8 cellular contexts compared by ENCODE assay signal in the genomic region with DNA sequence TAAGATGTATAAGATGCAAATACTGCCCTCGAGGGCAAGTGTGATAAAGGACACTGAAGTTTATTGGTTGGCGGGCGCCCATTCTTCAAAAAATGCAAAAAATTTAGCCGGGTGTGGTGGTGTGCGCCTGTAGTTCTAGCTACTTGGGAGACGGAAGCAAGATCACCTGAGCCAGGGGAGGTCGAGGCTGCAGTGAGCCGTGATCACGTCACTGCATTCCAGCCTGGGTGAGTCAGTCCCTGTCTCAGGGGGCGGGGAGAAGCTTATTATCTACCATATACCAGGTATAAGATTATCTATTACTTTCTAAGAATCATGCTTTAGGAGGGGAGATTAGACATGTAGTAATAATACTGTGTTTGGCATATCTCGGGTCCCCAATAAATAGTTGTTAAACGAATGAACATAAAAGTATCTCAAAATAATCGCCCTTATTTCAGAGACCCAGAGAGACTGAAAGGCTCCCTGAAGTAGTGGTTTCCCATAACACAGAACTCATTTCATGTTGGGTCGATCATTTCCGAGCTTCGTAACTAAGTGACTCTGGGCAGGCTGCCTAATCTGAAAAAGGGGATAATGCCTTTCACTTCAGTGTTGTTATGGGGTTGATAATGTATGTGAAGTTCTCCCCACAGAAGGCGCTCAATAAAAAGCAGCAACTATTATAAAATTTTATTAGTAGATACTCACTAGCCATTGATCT. TPM values are rescaled to one million over a fixed set of nuclear protein-coding genes. Genes with fewer than 3 reads are reported as not detected.
DNase-seq lines count a peak whose midpoint lies in the region; ATAC-seq and TF ChIP-seq lines count a peak whose summit lies in the region.

No MANE protein-coding gene starts in this region.

- H3K27ac ChIP-seq in C4-2B (peak overlapping the region; percentile 87), Karpas-422 (ENCODE audit: low read length) (peak overlapping the region; percentile 82)

- no peaks in the 10 kb centered on the region for H3K9me3 ChIP-seq in Karpas-422 (ENCODE audit: low read length)

- intact Hi-C loops in left colon (cut with DNase I, micrococcal nuclease), result no loop called here

- no peaks in the 10 kb centered on the region for H3K27me3 Mint-ChIP-seq in stimulated activated naive B cell treated with anti-CD40 and anti-IgM and Interleukin-4, amounts not matched to agents 10 μg/mL and 1 μg/mL and 100 μg/mL, for 72 hours

- H3K79me2 ChIP-seq in Karpas-422 (ENCODE audit: low read length), result peaks cover 50% of the 10 kb centered on the region

- H4K20me1 ChIP-seq in Karpas-422 (ENCODE audit: insufficient read depth, low read depth, low read length), result peaks cover 4% of the 10 kb centered on the region; the same call in 1 of the 2 replicates

- peaks cover 12 to 19% of the 10 kb centered on the region in 2 donors for H3K36me3 Mint-ChIP-seq in stimulated activated naive B cell treated with anti-CD40 and anti-IgM and Interleukin-4, amounts not matched to agents 10 μg/mL and 1 μg/mL and 100 μg/mL, for 72 hours

- peak overlapping the region; percentile 98 for H3K27ac Mint-ChIP-seq in stimulated activated naive B cell treated with anti-CD40 and anti-IgM and Interleukin-4, amounts not matched to agents 10 μg/mL and 1 μg/mL and 100 μg/mL, for 72 hours

- H3K4me2 ChIP-seq in Karpas-422 (ENCODE audit: low read depth, low read length, poor library complexity, severe bottlenecking), result peak overlapping the region; percentile 74

- DNase-seq in Karpas-422 (peak; percentile 48), amniotic epithelial cell (ENCODE audit: low read depth) (peak; percentile 54), left colon (peak; percentile 34 to 68), inferior parietal cortex (ENCODE audit: extremely low spot score) (no peak)
- no peak for DNase-seq in stimulated activated naive B cell treated with anti-CD40 and anti-IgM and Interleukin-4, amounts not matched to agents 10 μg/mL and 1 μg/mL and 100 μg/mL, for 72 hours

- ATAC-seq in left colon (no peak), HG02973 (IDR thresholded peaks at IDR 0.05; ENCODE audit: unreplicated experiment) (no peak), HG03280 (IDR thresholded peaks at IDR 0.05; ENCODE audit: unreplicated experiment) (no peak)
- no peak for ATAC-seq in stimulated activated naive B cell treated with anti-CD40 and anti-IgM and Interleukin-4, amounts not matched to agents 10 μg/mL and 1 μg/mL and 100 μg/mL, for 72 hours (replicated peaks)

- H3K9me3 Mint-ChIP-seq in stimulated activated naive B cell treated with anti-CD40 and anti-IgM and Interleukin-4, amounts not matched to agents 10 μg/mL and 1 μg/mL and 100 μg/mL, for 72 hours, result no peaks in the 10 kb centered on the region

- peaks cover 18 to 31% of the 10 kb centered on the region in 2 donors for H3K4me1 Mint-ChIP-seq in stimulated activated naive B cell treated with anti-CD40 and anti-IgM and Interleukin-4, amounts not matched to agents 10 μg/mL and 1 μg/mL and 100 μg/mL, for 72 hours

- TF ChIP-seq CTCF in C4-2B (conservative IDR thresholded peaks at IDR 0.05), result no peak

- no peaks in the 10 kb centered on the region for H3K9me2 ChIP-seq in Karpas-422 (replicated peaks; ENCODE audit: insufficient read depth, low read length)

- H3K4me3 Mint-ChIP-seq in stimulated activated naive B cell treated with anti-CD40 and anti-IgM and Interleukin-4, amounts not matched to agents 10 μg/mL and 1 μg/mL and 100 μg/mL, for 72 hours, result peak overlapping the region; percentile 92 to 95

- no peak overlapping the region for H2AFZ ChIP-seq in Karpas-422 (ENCODE audit: low read length)

- H3K9ac ChIP-seq in Karpas-422 (ENCODE audit: low read length), result peak overlapping the region; percentile 82

- H3K36me3 ChIP-seq in Karpas-422 (ENCODE audit: insufficient read depth, low read length), result no peaks in the 10 kb centered on the region; the same call in 1 of the 2 replicates

- peak overlapping the region; percentile 86 for H3K4me3 ChIP-seq in Karpas-422 (ENCODE audit: low read length)

- H3K27me3 ChIP-seq in Karpas-422 (ENCODE audit: low read length), result no peaks in the 10 kb centered on the region

- peaks cover 29% of the 10 kb centered on the region for H3K4me1 ChIP-seq in Karpas-422 (ENCODE audit: low read length)

RNA-seq across cellular contexts. Expression of gene SELENOI, which starts 1.2 kb away (rescaled TPM):
- total RNA-seq in Karpas-422 (2014; rRNA removed; shearing (Covaris generic); ENCODE audit: low replicate concordance), result 31.3 and 32.4 TPM in 2 replicates
- 10 to 100 TPM; 31.7 to 44.5 TPM for total RNA-seq in left colon

RNA-seq across cellular contexts. Expression of gene ADGRF3, which starts 1.9 kb away (rescaled TPM):
- 0.25 TPM in 1 of 2 replicates, not detected in the other for total RNA-seq in Karpas-422 (2014; rRNA removed; shearing (Covaris generic); ENCODE audit: low replicate concordance)
- total RNA-seq in left colon, result under 1 TPM; 0.34 to 0.49 TPM

RNA-seq across cellular contexts. Expression of gene DRC1, which starts 57.0 kb away (rescaled TPM):
- not detected in 2 replicates for total RNA-seq in Karpas-422 (2014; rRNA removed; shearing (Covaris generic); ENCODE audit: low replicate concordance)
- not detected for total RNA-seq in left colon

Comparison
In these comparisons a context has a peak if more than half of its experiments do, and no peak if none do; other contexts are left out.
1. DNase-seq: peak in Karpas-422 (single experiment), amniotic epithelial cell (single experiment) and left colon (2 of 2); none in stimulated activated naive B cell treated with anti-CD40 and anti-IgM and Interleukin-4, amounts not matched to agents 10 μg/mL and 1 μg/mL and 100 μg/mL, for 72 hours (single experiment) and inferior parietal cortex (single experiment).